ENCODE assay signal across 24 cellular contexts in genomic region chr19:23525265-23525862, GRCh38.
DNase-seq lines count a peak whose midpoint lies in the region; ATAC-seq, FAIRE-seq and TF ChIP-seq lines count a peak whose summit lies in the region.
"Had no signal": no experiment of that assay in that cellular context is flagged by ENCODE, and none has a peak within 500 bp of the region (broad histone marks: within the 10 kb centered on the region; RNA-seq: fewer than 3 reads in every experiment).

No MANE protein-coding gene starts in this region.

- no peak for DNase-seq in mammary epithelial cell
- DNase-seq in breast epithelium (ENCODE audit: low spot score in 2 of 2), result no peak
- DNase-seq in NCI-H526 treated with DMSO at 0.1 percent for 48 hours (lab: John Stamatoyannopoulos, UW), result peak; percentile 26
- no peak for DNase-seq in foreskin keratinocyte
- peak; percentile 55 for DNase-seq in small intestine
- no peak for DNase-seq in uterus
- no peak for DNase-seq in effector memory CD4-positive, alpha-beta T cell
- no peak for DNase-seq in activated CD8-positive, alpha-beta memory T cell treated with anti-CD3 and anti-CD28 coated beads for 24 hours
- DNase-seq: AML-193; C1 segment of cervical spinal cord; Calu3; CD8-positive, alpha-beta T cell; DMS153; GF-D8; H9; KBM-7; NCI-H1092; NCI-H1436; NCI-H187 treated with DMSO at 0.1 percent for 48 hours; NCI-H2227 treated with DMSO at 0.1 percent for 48 hours; NCI-H510A; NCI-H82 had no signal

- intact Hi-C loops in mammary epithelial cell (cut with micrococcal nuclease), result loop anchor here (10.0 kb wide), 2 partner anchors 211 to 529 kb away; no protein-coding TSS in a partner anchor
- intact Hi-C loops in breast epithelium (cut with DNase I; ENCODE audit: low total_unique reads), result no loop called here
- intact Hi-C loops in uterus (cut with DNase I; ENCODE audit: low total_unique reads), result no loop called here

- H3K27ac ChIP-seq in mammary epithelial cell (ENCODE audit: insufficient read depth, low read depth, low read length) (peak overlapping the region; percentile 31), breast epithelium (no peak overlapping the region), foreskin keratinocyte (peak overlapping the region; percentile 50), small intestine (ENCODE audit: low read depth in 1 of 2, low read length in 1 of 2) (no peak overlapping the region), uterus (no peak overlapping the region)
- no peak overlapping the region for H3K27ac ChIP-seq in effector memory CD4-positive, alpha-beta T cell (ENCODE audit: insufficient read depth, low read length, poor library complexity, severe bottlenecking)

- H3K4me2 ChIP-seq in mammary epithelial cell (ENCODE audit: insufficient read depth, low read depth, low read length), result no peak overlapping the region

- CTCF ChIA-PET in mammary epithelial cell (lab: Charles Lee; ENCODE audit: low non-redundant PET), result no interaction called here

- H3K27me3 ChIP-seq in mammary epithelial cell (ENCODE audit: insufficient read depth, low read length), result no peaks in the 10 kb centered on the region
- no peaks in the 10 kb centered on the region for H3K27me3 ChIP-seq in breast epithelium
- H3K27me3 ChIP-seq in foreskin keratinocyte, result no peaks in the 10 kb centered on the region
- H3K27me3 ChIP-seq in small intestine (ENCODE audit: control insufficient read depth in 2 of 2, insufficient read depth in 2 of 2, low read length in 2 of 2), result no peaks in the 10 kb centered on the region
- no peaks in the 10 kb centered on the region for H3K27me3 ChIP-seq in uterus
- H3K27me3 ChIP-seq in effector memory CD4-positive, alpha-beta T cell (replicated peaks; ENCODE audit: control insufficient read depth, insufficient read depth, low read length, poor library complexity, severe bottlenecking), result no peaks in the 10 kb centered on the region

- in situ Hi-C loops in mammary epithelial cell (cut with MboI; ENCODE audit: low sequenced_read_pairs in 2 of 2), result loop anchor here (25.0 kb wide), 1 partner anchor 537 kb away; no protein-coding TSS in a partner anchor

- dilution Hi-C loops in mammary epithelial cell (cut with HindIII; ENCODE audit: low sequenced_read_pairs), result no loop called here

- peaks cover 9% of the 10 kb centered on the region for H3K9me3 ChIP-seq in mammary epithelial cell (replicated peaks; ENCODE audit: insufficient read depth, low read length)
- H3K9me3 ChIP-seq in breast epithelium, result peaks cover 0 to 4% of the 10 kb centered on the region in 2 donors
- peaks cover 2% of the 10 kb centered on the region for H3K9me3 ChIP-seq in small intestine (ENCODE audit: control insufficient read depth, low read depth)
- no peaks in the 10 kb centered on the region for H3K9me3 ChIP-seq in uterus
- no peaks in the 10 kb centered on the region for H3K9me3 ChIP-seq in effector memory CD4-positive, alpha-beta T cell (ENCODE audit: control insufficient read depth, low read length)

- H3K36me3 ChIP-seq in mammary epithelial cell (ENCODE audit: insufficient read depth, low read length) (no peaks in the 10 kb centered on the region), breast epithelium (no peaks in the 10 kb centered on the region), small intestine (ENCODE audit: control insufficient read depth in 2 of 2, insufficient read depth in 2 of 2, low read length in 2 of 2) (no peaks in the 10 kb centered on the region), uterus (no peaks in the 10 kb centered on the region)
- H3K36me3 ChIP-seq in effector memory CD4-positive, alpha-beta T cell (ENCODE audit: control insufficient read depth, insufficient read depth, low read length), result no peaks in the 10 kb centered on the region

- H3K79me2 ChIP-seq in mammary epithelial cell (ENCODE audit: insufficient read depth, low read length), result no peaks in the 10 kb centered on the region

- WGBS in mammary epithelial cell (ENCODE audit: low coverage, missing lambda C conversion rate), result 56% methylated on average over 4 of the region's 4 CpGs
- 17 to 57% (median 31%) methylated on average over 4 of the region's 4 CpGs for WGBS in small intestine, 3 donors

- FAIRE-seq in small intestine (lab: Jason Lieb, UNC), result no peak
- FAIRE-seq: RCC 7860 had no signal

- H3K4me1 ChIP-seq in mammary epithelial cell (ENCODE audit: insufficient read depth, low read length), result peaks cover 14% of the 10 kb centered on the region
- H3K4me1 ChIP-seq in breast epithelium, result no peaks in the 10 kb centered on the region
- H3K4me1 ChIP-seq in foreskin keratinocyte, result no peaks in the 10 kb centered on the region
- no peaks in the 10 kb centered on the region for H3K4me1 ChIP-seq in small intestine (ENCODE audit: control insufficient read depth in 2 of 2, insufficient read depth in 1 of 2, low read depth in 1 of 2, low read length in 1 of 2)
- no peaks in the 10 kb centered on the region for H3K4me1 ChIP-seq in uterus
- H3K4me1 ChIP-seq in effector memory CD4-positive, alpha-beta T cell (ENCODE audit: control insufficient read depth, insufficient read depth, low read length, poor library complexity, severe bottlenecking), result no peaks in the 10 kb centered on the region

- no peak for ATAC-seq in foreskin keratinocyte
- ATAC-seq: CD8-positive, alpha-beta T cell; Right ventricle myocardium inferior had no signal

- TF ChIP-seq CTCF in mammary epithelial cell (conservative IDR thresholded peaks at IDR 0.05 in 1 of 2, IDR thresholded peaks at IDR 0.05 in 1 of 2; ENCODE audit: extremely low read depth in 1 of 2, insufficient read depth in 1 of 2, low read depth in 1 of 2, low read length in 2 of 2), result no peak
- no peak for TF ChIP-seq CTCF in breast epithelium (IDR thresholded peaks at IDR 0.05)
- no peak for TF ChIP-seq CTCF in foreskin keratinocyte (conservative IDR thresholded peaks at IDR 0.05)
- TF ChIP-seq CTCF in uterus (IDR thresholded peaks at IDR 0.05), result no peak

- H3K4me3 ChIP-seq in mammary epithelial cell (replicated peaks in 1 of 3; ENCODE audit: insufficient read depth in 1 of 3, low read depth in 2 of 3, low read length in 3 of 3), result no peak overlapping the region
- H3K4me3 ChIP-seq in breast epithelium, result no peak overlapping the region
- no peak overlapping the region for H3K4me3 ChIP-seq in small intestine (ENCODE audit: low read depth in 1 of 2, low read length in 2 of 2)
- no peak overlapping the region for H3K4me3 ChIP-seq in uterus
- no peak overlapping the region for H3K4me3 ChIP-seq in effector memory CD4-positive, alpha-beta T cell (ENCODE audit: insufficient read depth, low read depth, low read length, poor library complexity, severe bottlenecking)

- no peak overlapping the region for H3K9ac ChIP-seq in mammary epithelial cell (ENCODE audit: insufficient read depth, low read length)

- BruUV-seq in mammary epithelial cell (replicated peaks; lab: Mats Ljungman, UMichigan), result no TSS peak

- TF ChIP-seq POLR2A in breast epithelium (IDR thresholded peaks at IDR 0.05), result no peak
- no peak for TF ChIP-seq POLR2A in uterus (IDR thresholded peaks at IDR 0.05)

- H4K20me1 ChIP-seq in mammary epithelial cell (ENCODE audit: insufficient read depth, low read length), result no peaks in the 10 kb centered on the region

- no peak overlapping the region for H2AFZ ChIP-seq in mammary epithelial cell (ENCODE audit: low read depth, low read length)

Comparison
In these comparisons a context has a peak if more than half of its experiments do, and no peak if none do; other contexts are left out.
1. H3K27ac ChIP-seq: peak in mammary epithelial cell (single experiment) and foreskin keratinocyte (single experiment); none in breast epithelium (0 of 2), small intestine (0 of 2), uterus (0 of 2) and effector memory CD4-positive, alpha-beta T cell (single experiment).
2. DNase-seq: peak in NCI-H526 treated with DMSO at 0.1 percent for 48 hours (single experiment) and small intestine (single experiment); none in mammary epithelial cell (single experiment), breast epithelium (0 of 2), foreskin keratinocyte (0 of 2), uterus (0 of 2), effector memory CD4-positive, alpha-beta T cell (0 of 3) and activated CD8-positive, alpha-beta memory T cell treated with anti-CD3 and anti-CD28 coated beads for 24 hours (single experiment).